In the genomic region with DNA sequence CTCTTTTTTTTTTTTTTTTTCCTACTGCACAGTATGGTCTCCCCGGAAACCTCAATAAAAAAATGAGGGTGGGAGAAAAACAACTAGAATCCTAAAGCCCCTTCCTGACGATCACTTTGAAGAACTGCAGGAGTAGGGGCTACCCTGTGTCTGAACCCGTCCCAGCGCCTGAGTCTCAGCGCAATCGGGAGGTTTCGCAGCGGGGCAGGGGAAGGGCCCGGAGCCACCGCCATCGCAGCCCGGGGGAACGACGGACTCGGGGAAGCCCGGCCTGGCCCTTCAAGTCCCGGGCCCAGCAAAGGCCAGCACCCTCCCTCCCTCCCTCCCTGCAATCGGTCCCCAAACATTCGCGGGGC, we compare ENCODE assay signal across 8 cellular contexts. TPM values are rescaled to one million over a fixed set of nuclear protein-coding genes. Genes with fewer than 3 reads are reported as not detected.
DNase-seq lines count a peak whose midpoint lies in the region; ATAC-seq and TF ChIP-seq lines count a peak whose summit lies in the region.

No MANE protein-coding gene starts in this region.

- H3K4me1 ChIP-seq in RWPE2 (ENCODE audit: insufficient read depth, poor library complexity, severe bottlenecking) = peaks cover 2% of the 10 kb centered on the region

- peak overlapping the region; percentile 46 for H3K27ac ChIP-seq in RWPE2 (ENCODE audit: poor library complexity, severe bottlenecking)

- H3K27ac Mint-ChIP-seq in naive B cell = peak overlapping the region; percentile 94 to 99 (median 96)

- H3K27me3 Mint-ChIP-seq in naive B cell = no peaks in the 10 kb centered on the region

- H3K4me3 ChIP-seq in RWPE2 (ENCODE audit: severe bottlenecking) (peak overlapping the region; percentile 54), epithelial cell of esophagus (ENCODE audit: low read length) (peak overlapping the region; percentile 95)

- H3K27me3 ChIP-seq in RWPE2 (ENCODE audit: insufficient read depth, poor library complexity, severe bottlenecking) = no peaks in the 10 kb centered on the region

- peak; percentile 7 for ATAC-seq in HG02678 (IDR thresholded peaks at IDR 0.05; ENCODE audit: unreplicated experiment)
- peak; percentile 41 for ATAC-seq in RWPE2 (ENCODE audit: low read depth)
- ATAC-seq in naive B cell (ENCODE audit: low read depth in 2 of 2) = peak; percentile 3 to 6

- H3K9me3 Mint-ChIP-seq in naive B cell = no peaks in the 10 kb centered on the region

- H3K4me1 Mint-ChIP-seq in naive B cell = peaks cover 0 to 41% (median 13%) of the 10 kb centered on the region in 3 donors

- no peaks in the 10 kb centered on the region for H3K9me3 ChIP-seq in RWPE2 (ENCODE audit: severe bottlenecking)

- peaks cover 30% of the 10 kb centered on the region for H3K36me3 ChIP-seq in RWPE2 (ENCODE audit: low read depth)

- H3K36me3 Mint-ChIP-seq in naive B cell = no peaks in the 10 kb centered on the region

- peak overlapping the region; percentile 93 to 100 (median 97) for H3K4me3 Mint-ChIP-seq in naive B cell

- DNase-seq in activated gamma-delta T cell (lab: John Stamatoyannopoulos, UW) (peak; percentile 25), activated gamma-delta T cell treated with Interleukin-2 at 50 U/mL for 16 hours (no peak), RWPE2 (ENCODE audit: low spot score) (no peak), epithelial cell of esophagus (ENCODE audit: low read depth) (peak; percentile 24), naive B cell (no peak), NCI-H1930 (lab: John Stamatoyannopoulos, UW) (no peak), SW 1271 (lab: John Stamatoyannopoulos, UW) (no peak)

- TF ChIP-seq CTCF in RWPE2 (IDR thresholded peaks at IDR 0.05; ENCODE audit: poor library complexity, severe bottlenecking) (no peak), epithelial cell of esophagus (IDR thresholded peaks at IDR 0.05; ENCODE audit: insufficient read depth, low read depth, low read length, missing control alignments) (no peak)

RNA-seq across cellular contexts. Expression of a gene that starts 0.4 kb away (rescaled TPM):
- 10 to 100 TPM; 27.1 to 54.0 (median 34.8) TPM for polyA plus RNA-seq in naive B cell (ENCODE audit: low read depth in 6 of 6)

RNA-seq across cellular contexts. Expression of a gene that starts 34.7 kb away (rescaled TPM):
- 10 to 100 TPM in 3 of 6 donors, 1 to 10 TPM in 3; 8.6 to 17.0 (median 9.7) TPM for polyA plus RNA-seq in naive B cell (ENCODE audit: low read depth in 6 of 6)

Comparison
In these comparisons a context has a peak if more than half of its experiments do, and no peak if none do; other contexts are left out.
1. DNase-seq: peak in activated gamma-delta T cell (single experiment) and epithelial cell of esophagus (single experiment); none in activated gamma-delta T cell treated with Interleukin-2 at 50 U/mL for 16 hours (single experiment), RWPE2 (single experiment), naive B cell (single experiment), NCI-H1930 (0 of 2) and SW 1271 (0 of 2).
2. Peak in every context shown above with its lines, with median percentiles within 50 percentile points of each other: ATAC-seq.